In the genomic region with DNA sequence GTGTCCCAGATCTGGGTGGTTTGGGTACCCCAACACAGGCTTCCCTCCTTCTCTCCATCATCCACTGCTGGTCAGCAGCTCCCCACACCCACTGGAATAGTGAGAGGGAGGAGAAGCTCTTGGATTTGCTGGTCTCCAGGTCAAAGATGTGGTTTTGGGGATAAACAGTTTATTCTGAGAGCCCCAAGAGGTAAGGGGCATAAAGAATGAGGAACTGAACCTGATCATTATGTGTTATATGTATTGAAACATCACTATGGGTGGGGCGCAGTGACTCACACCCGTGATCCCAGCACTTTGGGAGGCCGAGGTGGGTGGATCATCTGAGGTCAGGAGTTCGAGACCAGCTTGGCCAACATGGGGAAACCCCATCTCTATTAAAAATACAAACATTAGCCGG, we compare ENCODE assay signal across 1 cellular context.
TF ChIP-seq lines count a peak whose summit lies in the region.

No MANE protein-coding gene starts in this region.

TF ChIP-seq in GM12878, 131 proteins besides CTCF, POLR2A, EP300 and RAD21 (continued from another document):
- TF ChIP-seq CUX1 (IDR thresholded peaks at IDR 0.05; ENCODE audit: insufficient replicate concordance, low read depth, low read length) (no peak), NFXL1 (IDR thresholded peaks at IDR 0.05; ENCODE audit: borderline replicate concordance) (no peak), NFYA (IDR thresholded peaks at IDR 0.05; ENCODE audit: borderline replicate concordance, low read depth, low read length) (no peak), NR2C2 (IDR thresholded peaks at IDR 0.05; ENCODE audit: borderline replicate concordance, control insufficient read depth, insufficient read length, low read depth) (no peak), RAD51 (IDR thresholded peaks at IDR 0.05) (no peak), ESRRA (IDR thresholded peaks at IDR 0.05; ENCODE audit: low read length) (no peak)
TF ChIP-seq in GM12878: peak in this region for 13.
